ENCODE assay signal across 23 cellular contexts in genomic region chr6:52611833-52612232, GRCh38. TPM values are rescaled to one million over a fixed set of nuclear protein-coding genes. Genes with fewer than 3 reads are reported as not detected.
DNase-seq lines count a peak whose midpoint lies in the region; ATAC-seq, FAIRE-seq and TF ChIP-seq lines count a peak whose summit lies in the region.
"Had no signal": no experiment of that assay in that cellular context is flagged by ENCODE, and none has a peak within 500 bp of the region (broad histone marks: within the 10 kb centered on the region; RNA-seq: fewer than 3 reads in every experiment).

No MANE protein-coding gene starts in this region.

- no peak overlapping the region for H2AK5ac ChIP-seq in H9 (ENCODE audit: insufficient read length, low read length)
- no peak overlapping the region for H2AK5ac ChIP-seq in mesenchymal stem cell (ENCODE audit: low read length, severe bottlenecking)

- ATAC-seq in K562 = peak; percentile 87
- ATAC-seq in HG02885 (IDR thresholded peaks at IDR 0.05; ENCODE audit: poor library complexity, unreplicated experiment) = no peak
- no peak for ATAC-seq in HG02678 (IDR thresholded peaks at IDR 0.05; ENCODE audit: unreplicated experiment)
- ATAC-seq: activated T-cell treated with anti-CD3 and anti-CD28 coated beads, Interleukin-2, amount 50 U/mL, for 4 hours; effector memory CD8-positive, alpha-beta T cell; stimulated activated naive CD8-positive, alpha-beta T cell treated with anti-CD3 and anti-CD28 coated beads, Interleukin-15, Interleukin-2, amounts not matched to agents 100 U/mL and 50 U/mL, for 24 hours had no signal

- peaks cover 3 to 8% of the 10 kb centered on the region in 2 experiments; a peak in 3 of 4 replicates for H3K4me1 Mint-ChIP-seq in H9
- H3K4me1 Mint-ChIP-seq: activated naive CD4-positive, alpha-beta T cell treated with anti-CD3 and anti-CD28 coated beads, Interleukin-2, amount 10 ng/mL, durations not matched to agents 7 days and 5 days; immature natural killer cell had no signal

- in situ Hi-C loops in K562 (cut with MboI) = no loop called here

- H3K4me1 ChIP-seq in H9 (ENCODE audit: insufficient read depth, low read length) (peaks cover 4% of the 10 kb centered on the region), K562 (replicated peaks in 1 of 2; ENCODE audit: control insufficient read depth in 2 of 2, insufficient read depth in 2 of 2, low read length in 2 of 2) (peaks cover 6 to 38% of the 10 kb centered on the region in 2 experiments), mesenchymal stem cell (ENCODE audit: control insufficient read depth, insufficient read depth, low read depth, low read length) (peaks cover 2% of the 10 kb centered on the region), adrenal gland (replicated peaks in 1 of 2) (no peaks in the 10 kb centered on the region)
- H3K4me1 ChIP-seq: tibial artery had no signal

- TF ChIP-seq POLR2A in NB4 (IDR thresholded peaks at IDR 0.05; ENCODE audit: extremely low read depth, insufficient read length) = no peak
- TF ChIP-seq POLR2A in K562 (conservative IDR thresholded peaks at IDR 0.05) = no peak
- no peak for TF ChIP-seq POLR2A in adrenal gland (IDR thresholded peaks at IDR 0.05)

- H3K36me3 Mint-ChIP-seq in H9 (ENCODE audit: insufficient read depth in 1 of 3, low read depth in 3 of 3) = no peaks in the 10 kb centered on the region; a peak in 1 of 7 replicates
- H3K36me3 Mint-ChIP-seq: activated naive CD4-positive, alpha-beta T cell treated with anti-CD3 and anti-CD28 coated beads, Interleukin-2, amount 10 ng/mL, durations not matched to agents 7 days and 5 days; CD4-positive, alpha-beta memory T cell; immature natural killer cell had no signal

- H3K79me1 ChIP-seq in H9 (ENCODE audit: insufficient read depth, low read depth, low read length, poor library complexity, severe bottlenecking) (no peaks in the 10 kb centered on the region), mesenchymal stem cell (replicated peaks; ENCODE audit: low read length, poor library complexity, severe bottlenecking) (no peaks in the 10 kb centered on the region)

- TF ChIP-seq RAD21 in K562 (CRISPR knock-in tag; conservative IDR thresholded peaks at IDR 0.05 in 1 of 2, IDR thresholded peaks at IDR 0.05 in 1 of 2) = no peak

- H2BK12ac ChIP-seq in H9 (ENCODE audit: insufficient read length, low read depth, low read length) = peak overlapping the region; percentile 86
- H2BK12ac ChIP-seq in mesenchymal stem cell (ENCODE audit: low read length in 2 of 2) = peak overlapping the region; percentile 60 to 98

- WGBS in H9 (ENCODE audit: extremely low coverage, insufficient read length, low lambda C conversion rate) = no CpG with 5 or more reads among the region's 1 CpG
- WGBS in K562 (ENCODE audit: insufficient coverage, low coverage, missing lambda C conversion rate) = 0% methylated on average over 1 of the region's 1 CpG
- 83% methylated on average over 1 of the region's 1 CpG for WGBS in mesenchymal stem cell
- 52 to 84% (median 70%) methylated on average over 1 of the region's 1 CpG for WGBS in adrenal gland, 4 donors

- no peaks in the 10 kb centered on the region; the same call in 1 of the 2 replicates for H3K27me3 Mint-ChIP-seq in H9 (ENCODE audit: low read depth)

- H2BK120ac ChIP-seq in H9 (ENCODE audit: low read depth, low read length, poor library complexity, severe bottlenecking) (no peak overlapping the region), mesenchymal stem cell (ENCODE audit: low read depth, low read length) (peak overlapping the region; percentile 9)

- CTCF ChIA-PET in K562 (lab: Yijun Ruan, JAX; ENCODE audit: low intra/inter-chr PET ratio) = no interaction called here

- H3T11ph ChIP-seq in H9 (ENCODE audit: low read length) = no peak overlapping the region

- no peak overlapping the region for H2BK20ac ChIP-seq in H9 (ENCODE audit: low read depth, low read length, poor library complexity, severe bottlenecking)

- H4K91ac ChIP-seq in H9 (ENCODE audit: insufficient read length, low read depth, low read length) (no peak overlapping the region), mesenchymal stem cell (ENCODE audit: low read length) (peak overlapping the region; percentile 87)

- TF ChIP-seq CTCF in H9 (conservative IDR thresholded peaks at IDR 0.05) (no peak), NB4 (IDR thresholded peaks at IDR 0.05; ENCODE audit: low read depth, low read length) (no peak), K562 (IDR thresholded peaks at IDR 0.05 in 2 of 3, conservative IDR thresholded peaks at IDR 0.05 in 1 of 3; ENCODE audit: insufficient read depth in 2 of 3, low read depth in 1 of 3, low read length in 3 of 3) (no peak), adrenal gland (IDR thresholded peaks at IDR 0.05) (no peak)

- H3K27ac ChIP-seq in H9 (ENCODE audit: insufficient read length, low read depth, low read length) (no peak overlapping the region), K562 (ENCODE audit: extremely low read depth, low read depth, low read length) (peak overlapping the region; percentile 69; the same call in 2 of the 3 replicates), mesenchymal stem cell (ENCODE audit: low read length, poor library complexity, severe bottlenecking) (no peak overlapping the region), adrenal gland (no peak overlapping the region)
- H3K27ac ChIP-seq: tibial artery had no signal

- no peak overlapping the region for H3K4me3 Mint-ChIP-seq in H9
- H3K4me3 Mint-ChIP-seq: activated naive CD4-positive, alpha-beta T cell treated with anti-CD3 and anti-CD28 coated beads, Interleukin-2, amount 10 ng/mL, durations not matched to agents 7 days and 5 days; activated T-cell treated with anti-CD3 and anti-CD28 coated beads, Interleukin-2, amount 50 U/mL, for 4 hours; CD4-positive, alpha-beta memory T cell; effector memory CD8-positive, alpha-beta T cell; immature natural killer cell had no signal

- H3K4ac ChIP-seq in H9 (ENCODE audit: low read depth, low read length) (no peak overlapping the region), mesenchymal stem cell (ENCODE audit: low read depth in 1 of 2, low read length in 2 of 2) (peak overlapping the region in 1 of 2 experiments; percentile 62)

- H4K8ac ChIP-seq in H9 (replicated peaks; ENCODE audit: insufficient read length, low read depth, low read length) = no peak overlapping the region
- no peak overlapping the region for H4K8ac ChIP-seq in mesenchymal stem cell (ENCODE audit: low read length)

- H3K36me3 ChIP-seq in K562 (ENCODE audit: control insufficient read depth, insufficient read depth, low read length) (no peaks in the 10 kb centered on the region), mesenchymal stem cell (ENCODE audit: control insufficient read depth in 1 of 2, insufficient read depth in 2 of 2, low read depth in 1 of 2, low read length in 2 of 2) (no peaks in the 10 kb centered on the region), adrenal gland (replicated peaks in 1 of 2) (no peaks in the 10 kb centered on the region)
- H3K36me3 ChIP-seq: tibial artery had no signal

- H4K20me1 ChIP-seq in H9 (ENCODE audit: control insufficient read depth, insufficient read depth, insufficient read length) (no peaks in the 10 kb centered on the region), K562 (replicated peaks; ENCODE audit: control insufficient read depth, insufficient read depth, low read length) (no peaks in the 10 kb centered on the region)

- TF ChIP-seq EP300 in K562 (IDR thresholded peaks at IDR 0.05; ENCODE audit: low read length) = no peak

- intact Hi-C loops in K562 (cut with micrococcal nuclease) = no loop called here
- intact Hi-C loops in adrenal gland (cut with DNase I) = no loop called here

- H2AFZ ChIP-seq in H9 (ENCODE audit: low read length) (no peak overlapping the region), K562 (ENCODE audit: low read depth, low read length) (peak overlapping the region; percentile 81), mesenchymal stem cell (ENCODE audit: low read depth, low read length) (no peak overlapping the region)

- H3K14ac ChIP-seq in H9 (ENCODE audit: insufficient read depth, low read length) = no peak overlapping the region
- H3K14ac ChIP-seq in mesenchymal stem cell (ENCODE audit: low read length in 2 of 2) = no peak overlapping the region

- no peaks in the 10 kb centered on the region for H3K9me3 ChIP-seq in H9 (ENCODE audit: control insufficient read depth, low read depth, low read length)
- no peaks in the 10 kb centered on the region for H3K9me3 ChIP-seq in K562 (replicated peaks; ENCODE audit: control insufficient read depth, insufficient read depth, low read depth, low read length)
- no peaks in the 10 kb centered on the region for H3K9me3 ChIP-seq in mesenchymal stem cell (ENCODE audit: control insufficient read depth, low read length)
- no peaks in the 10 kb centered on the region for H3K9me3 ChIP-seq in adrenal gland (replicated peaks in 1 of 3)
- H3K9me3 ChIP-seq: tibial artery had no signal

- H3K4me3 ChIP-seq in NB4 (ENCODE audit: low read depth, low read length) (no peak overlapping the region), K562 (no peak overlapping the region), mesenchymal stem cell (ENCODE audit: insufficient read depth in 1 of 2, low read depth in 1 of 2, low read length in 2 of 2) (no peak overlapping the region), adrenal gland (no peak overlapping the region)
- H3K4me3 ChIP-seq: tibial artery had no signal

- H3K23ac ChIP-seq in H9 (ENCODE audit: insufficient read length, low read depth, low read length) = no peak overlapping the region
- no peak overlapping the region for H3K23ac ChIP-seq in mesenchymal stem cell (ENCODE audit: low read length in 2 of 2)

- H3K4me2 ChIP-seq in H9 (ENCODE audit: insufficient read depth, insufficient read length, low read length) (no peak overlapping the region), K562 (ENCODE audit: insufficient read depth, low read length) (no peak overlapping the region), mesenchymal stem cell (ENCODE audit: low read length, poor library complexity, severe bottlenecking) (no peak overlapping the region)

- H3K56ac ChIP-seq in H9 (ENCODE audit: insufficient read length, low read depth, low read length) = no peak overlapping the region

- POLR2A ChIA-PET in K562 (lab: Yijun Ruan, JAX) = interaction anchor here (0.9 kb wide), 1 partner anchor 23 kb away, joined by 3 read pairs; no protein-coding TSS in a partner anchor

- no peak overlapping the region for H2BK15ac ChIP-seq in H9 (ENCODE audit: low read depth, low read length)
- no peak overlapping the region for H2BK15ac ChIP-seq in mesenchymal stem cell (ENCODE audit: low read depth, poor library complexity, severe bottlenecking)

- no peak overlapping the region for H4K5ac ChIP-seq in H9 (ENCODE audit: insufficient read length, low read depth, low read length)

- peaks cover 0 to 2% of the 10 kb centered on the region in 2 experiments; a peak in 1 of 5 replicates for H3K9me3 Mint-ChIP-seq in H9
- H3K9me3 Mint-ChIP-seq: effector memory CD8-positive, alpha-beta T cell; immature natural killer cell had no signal

- peak; percentile 35 for FAIRE-seq in K562 (lab: Jason Lieb, UNC)
- FAIRE-seq: GM12891, H1 had no signal

- H3K9me1 ChIP-seq in K562 (ENCODE audit: control insufficient read depth, insufficient read depth, low read length) = no peaks in the 10 kb centered on the region

- H2BK5ac ChIP-seq in H9 (ENCODE audit: insufficient read length, low read length) = no peak overlapping the region
- no peak overlapping the region for H2BK5ac ChIP-seq in mesenchymal stem cell (ENCODE audit: low read depth, low read length, poor library complexity, severe bottlenecking)

- H3K18ac ChIP-seq in H9 (ENCODE audit: insufficient read length, low read depth, low read length) (no peak overlapping the region), mesenchymal stem cell (ENCODE audit: low read depth in 1 of 2, low read length in 2 of 2) (peak overlapping the region; percentile 65 to 95)

- no peaks in the 10 kb centered on the region for H3K23me2 ChIP-seq in H9 (ENCODE audit: insufficient read length, low read depth, low read length, poor library complexity, severe bottlenecking)

- DNase-seq in H9 (no peak), NB4 (ENCODE audit: low read depth) (peak; percentile 46), K562 (ENCODE audit: extremely low read depth in 1 of 4, low spot score in 3 of 4) (peak; percentile 24 to 50 (median 37)), mesenchymal stem cell (no peak), adrenal gland (no peak), NCI-H2227 treated with DMSO at 0.1 percent for 48 hours (lab: John Stamatoyannopoulos, UW) (no peak)
- DNase-seq: activated CD4-positive, CD25-positive, alpha-beta regulatory T cell treated with anti-CD3 and anti-CD28 coated beads, Interleukin-2, amount 50 U/mL, for 72 hours; activated naive CD4-positive, alpha-beta T cell treated with anti-CD3 and anti-CD28 coated beads, Interleukin-2, amount 10 ng/mL, durations not matched to agents 7 days and 5 days; activated T-cell treated with anti-CD3 and anti-CD28 coated beads, Interleukin-2, amount 50 U/mL, for 4 hours; CD4-positive, alpha-beta memory T cell; cerebellar nuclear complex; effector memory CD8-positive, alpha-beta T cell; immature natural killer cell; MM.1S; NCI-H1694; NCI-H774; stimulated activated CD4-positive, alpha-beta T cell treated with anti-CD3 and anti-CD28 coated beads, Interleukin-4, amount 100 ng/mL, for 1 hour; stimulated activated naive CD8-positive, alpha-beta T cell treated with anti-CD3 and anti-CD28 coated beads, Interleukin-15, Interleukin-2, amounts not matched to agents 100 U/mL and 50 U/mL, for 24 hours; tibial artery had no signal

- H3K79me2 ChIP-seq in H9 (ENCODE audit: insufficient read depth, low read length) (no peaks in the 10 kb centered on the region), K562 (ENCODE audit: control insufficient read depth, insufficient read depth, low read length) (no peaks in the 10 kb centered on the region)

- H3K9ac ChIP-seq in H9 (ENCODE audit: extremely low read depth, insufficient read length, low read length) (no peak overlapping the region), K562 (ENCODE audit: insufficient read depth in 1 of 2, low read depth in 2 of 2, low read length in 2 of 2) (no peak overlapping the region), mesenchymal stem cell (ENCODE audit: low read length) (no peak overlapping the region)

- no peaks in the 10 kb centered on the region for H3K27me3 ChIP-seq in H9 (ENCODE audit: insufficient read depth, low read length)
- no peaks in the 10 kb centered on the region for H3K27me3 ChIP-seq in K562 (ENCODE audit: control insufficient read depth in 2 of 2, insufficient read depth in 2 of 2, low read length in 2 of 2)
- no peaks in the 10 kb centered on the region for H3K27me3 ChIP-seq in mesenchymal stem cell (ENCODE audit: control insufficient read depth in 1 of 2, insufficient read depth in 1 of 2, low read length in 2 of 2)
- no peaks in the 10 kb centered on the region for H3K27me3 ChIP-seq in adrenal gland

- no peak overlapping the region for H3K27ac Mint-ChIP-seq in H9
- H3K27ac Mint-ChIP-seq: activated naive CD4-positive, alpha-beta T cell treated with anti-CD3 and anti-CD28 coated beads, Interleukin-2, amount 10 ng/mL, durations not matched to agents 7 days and 5 days; CD4-positive, alpha-beta memory T cell; effector memory CD8-positive, alpha-beta T cell; immature natural killer cell had no signal

- no TSS peak for BruUV-seq in K562 (replicated peaks; lab: Mats Ljungman, UMichigan)

RNA-seq across cellular contexts. Expression of gene TRAM2, which starts 35.0 kb away (rescaled TPM):
- total RNA-seq in H9 (2021) (20.5 and 21.2 TPM in 2 replicates), K562 (2014; rRNA removed) (7.4 and 8.5 TPM in 2 replicates), K562 (2014; rRNA removed; fragmentation: Illumina TruSeq; extraction: Trizol) (8.4 and 8.9 TPM in 2 replicates), K562 (2015; rRNA removed; fragmentation: Illumina TruSeq; extraction: Trizol) (10.7 and 11.0 TPM in 2 replicates), K562 (2021) (10.8 and 13.3 TPM in 2 replicates), adrenal gland (10 to 100 TPM in 6 of 8 donors, 1 to 10 TPM in 2; 8.0 to 17.9 (median 10.6) TPM)
- 13.0 and 21.5 TPM in 2 replicates for total RNA-seq in K562 (2011; cell fraction: chromatin; rRNA removed; ENCODE audit: low replicate concordance)
- total RNA-seq in K562 (2011; cell fraction: nucleolus; rRNA removed) = 14.6 and 17.2 TPM in 2 replicates
- total RNA-seq in K562 (2011; cell fraction: nucleoplasm; rRNA removed) = 18.0 and 28.9 TPM in 2 replicates
- polyA plus RNA-seq in K562 (2011; rRNA removed) (6.1 and 10.1 TPM in 2 replicates), K562 (2014; fragmentation: Illumina TruSeq; extraction: Trizol) (11.6 and 12.8 TPM in 2 replicates), K562 (2014; fragmentation: Nextera tagmentation; extraction: Ambion mirVana) (1 to 10 TPM; 2.6 to 2.8 TPM), K562 (2014; rRNA removed) (8.9 and 10.3 TPM in 2 replicates), adrenal gland (1 to 10 TPM; 2.2 to 7.0 (median 2.5) TPM)
- 6.4 and 8.7 TPM in 2 replicates for polyA plus RNA-seq in K562 (2011; cell fraction: cytosol; rRNA removed)
- 11.1 and 17.8 TPM in 2 replicates for polyA plus RNA-seq in K562 (2011; cell fraction: nucleus; rRNA removed)
- polyA plus RNA-seq in K562 (2012) = 8.4 and 10.0 TPM in 2 replicates
- polyA minus RNA-seq in K562 (2011; rRNA and poly(A)+ RNA removed) = 5.8 and 10.5 TPM in 2 replicates
- 4.6 and 7.9 TPM in 2 replicates for polyA minus RNA-seq in K562 (2011; cell fraction: cytosol; rRNA and poly(A)+ RNA removed)
- polyA minus RNA-seq in K562 (2011; cell fraction: nucleus; rRNA and poly(A)+ RNA removed) = 5.3 TPM in 2 replicates
- polyA plus RNA-seq in mesenchymal stem cell (2013, experiment 1 of 2) = 133 TPM
- polyA plus RNA-seq in mesenchymal stem cell (2013, experiment 2 of 2) = 130 TPM

RNA-seq across cellular contexts. Expression of gene TMEM14A, which starts 59.1 kb away (rescaled TPM):
- 7.3 and 10.7 TPM in 2 replicates for total RNA-seq in H9 (2021)
- total RNA-seq in K562 (2011; cell fraction: chromatin; rRNA removed; ENCODE audit: low replicate concordance) = 0.86 and 3.8 TPM in 2 replicates
- 2.8 and 2.9 TPM in 2 replicates for total RNA-seq in K562 (2011; cell fraction: nucleolus; rRNA removed)
- 3.7 and 5.0 TPM in 2 replicates for total RNA-seq in K562 (2011; cell fraction: nucleoplasm; rRNA removed)
- 3.5 and 5.4 TPM in 2 replicates for total RNA-seq in K562 (2014; rRNA removed)
- 9.5 and 10.2 TPM in 2 replicates for total RNA-seq in K562 (2014; rRNA removed; fragmentation: Illumina TruSeq; extraction: Trizol)
- total RNA-seq in K562 (2015; rRNA removed; fragmentation: Illumina TruSeq; extraction: Trizol) = 8.5 and 10.0 TPM in 2 replicates
- total RNA-seq in K562 (2021) = 7.4 and 8.1 TPM in 2 replicates
- 6.1 and 10.7 TPM in 2 replicates for polyA plus RNA-seq in K562 (2011; rRNA removed)
- 5.5 and 5.7 TPM in 2 replicates for polyA plus RNA-seq in K562 (2011; cell fraction: cytosol; rRNA removed)
- 1.1 and 2.0 TPM in 2 replicates for polyA plus RNA-seq in K562 (2011; cell fraction: nucleus; rRNA removed)
- 8.5 and 11.2 TPM in 2 replicates for polyA plus RNA-seq in K562 (2012)
- 6.1 and 6.9 TPM in 2 replicates for polyA plus RNA-seq in K562 (2014; fragmentation: Illumina TruSeq; extraction: Trizol)
- polyA plus RNA-seq in K562 (2014; fragmentation: Nextera tagmentation; extraction: Ambion mirVana) = 10 to 100 TPM; 32.5 to 43.3 TPM
- polyA plus RNA-seq in K562 (2014; rRNA removed) = 6.2 and 8.0 TPM in 2 replicates
- 1.8 and 3.7 TPM in 2 replicates for polyA minus RNA-seq in K562 (2011; rRNA and poly(A)+ RNA removed)
- polyA minus RNA-seq in K562 (2011; cell fraction: cytosol; rRNA and poly(A)+ RNA removed) = 1.4 and 3.5 TPM in 2 replicates
- 0.67 and 1.1 TPM in 2 replicates for polyA minus RNA-seq in K562 (2011; cell fraction: nucleus; rRNA and poly(A)+ RNA removed)
- polyA plus RNA-seq in mesenchymal stem cell (2013, experiment 1 of 2) = 28.7 TPM
- 32.6 TPM for polyA plus RNA-seq in mesenchymal stem cell (2013, experiment 2 of 2)
- total RNA-seq in adrenal gland = 10 to 100 TPM; 26.7 to 70.9 (median 51.0) TPM
- 10 to 100 TPM; 12.9 to 63.2 (median 25.1) TPM for polyA plus RNA-seq in adrenal gland

Comparison
In these comparisons a context has a peak if more than half of its experiments do, and no peak if none do; other contexts are left out.
1. DNase-seq: peak in NB4 (single experiment) and K562 (4 of 4); none in H9 (single experiment), mesenchymal stem cell (single experiment), adrenal gland (0 of 7) and NCI-H2227 treated with DMSO at 0.1 percent for 48 hours (single experiment).